In genomic region chr12:132019891-132020290, GRCh38 we compare ENCODE assay signal across 29 cellular contexts.
"Had no signal": no experiment of that assay in that cellular context is flagged by ENCODE, and none has a peak within 500 bp of the region (broad histone marks: within the 10 kb centered on the region; RNA-seq: fewer than 3 reads in every experiment).

No MANE protein-coding gene starts in this region.

- H3K27ac ChIP-seq: brain microvascular endothelial cell, coronary artery, dorsolateral prefrontal cortex, esophagus muscularis mucosa, foreskin keratinocyte, gastroesophageal sphincter had no signal

- H3K27ac Mint-ChIP-seq: activated CD4-positive, alpha-beta memory T cell treated with anti-CD3 and anti-CD28 coated beads, Interleukin-2, amount 10 ng/mL, durations not matched to agents 7 days and 5 days; activated CD4-positive, alpha-beta T cell treated with anti-CD3 and anti-CD28 coated beads, Interleukin-2, amount 10 ng/mL, durations not matched to agents 7 days and 5 days; activated naive CD4-positive, alpha-beta T cell treated with anti-CD3 and anti-CD28 coated beads for 36 hours; activated naive CD4-positive, alpha-beta T cell treated with anti-CD3 and anti-CD28 coated beads, Interleukin-2, amount 50 U/mL, for 24 hours; activated naive CD8-positive, alpha-beta T cell treated with anti-CD3 and anti-CD28 coated beads for 36 hours; activated T-helper 17 cell treated with anti-CD3 and anti-CD28 coated beads, Interleukin-2, amount 50 U/mL, for 72 hours; dendritic cell treated with granulocyte-macrophage colony-stimulating factor and Interleukin-4, amounts not matched to agents 40 ng/mL and 50 ng/mL, for 4 days; endodermal cell; T-helper 17 cell; T-helper 2 cell treated with Interferon-gamma antibody and Interleukin-4, amounts not matched to agents 5 μg/mL and 100 μg/mL, for 36 hours; WTC11 had no signal

- H3K4me3 ChIP-seq: coronary artery, dorsolateral prefrontal cortex, esophagus muscularis mucosa, gastroesophageal sphincter had no signal

- H3K9me3 ChIP-seq: esophagus muscularis mucosa, gastroesophageal sphincter had no signal

- DNase-seq: activated CD4-positive, alpha-beta memory T cell treated with anti-CD3 and anti-CD28 coated beads, Interleukin-2, amount 10 ng/mL, durations not matched to agents 7 days and 5 days; activated CD4-positive, alpha-beta T cell treated with anti-CD3 and anti-CD28 coated beads for 1 hour; activated CD4-positive, alpha-beta T cell treated with anti-CD3 and anti-CD28 coated beads for 4 hours; activated CD4-positive, alpha-beta T cell treated with anti-CD3 and anti-CD28 coated beads, Interleukin-2, amount 10 ng/mL, durations not matched to agents 7 days and 5 days; activated CD4-positive, alpha-beta T cell treated with anti-CD3 and anti-CD28 coated beads, Interleukin-2, amount 50 U/mL, for 4 hours; activated CD8-positive, alpha-beta memory T cell treated with anti-CD3 and anti-CD28 coated beads for 24 hours; activated naive CD4-positive, alpha-beta T cell treated with anti-CD3 and anti-CD28 coated beads for 36 hours; activated naive CD8-positive, alpha-beta T cell treated with anti-CD3 and anti-CD28 coated beads for 36 hours; activated T-cell treated with anti-CD3 and anti-CD28 coated beads, Interleukin-2, amount 50 U/mL, for 4 hours; amniotic stem cell; anterior cingulate cortex; brain microvascular endothelial cell; effector memory CD4-positive, alpha-beta T cell; endodermal cell; erythroblast; foreskin keratinocyte; T-helper 1 cell; T-helper 17 cell; T1000 had no signal

- H3K4me1 Mint-ChIP-seq: activated CD4-positive, alpha-beta memory T cell treated with anti-CD3 and anti-CD28 coated beads, Interleukin-2, amount 10 ng/mL, durations not matched to agents 7 days and 5 days; activated CD4-positive, alpha-beta T cell treated with anti-CD3 and anti-CD28 coated beads, Interleukin-2, amount 10 ng/mL, durations not matched to agents 7 days and 5 days; activated naive CD4-positive, alpha-beta T cell treated with anti-CD3 and anti-CD28 coated beads, Interleukin-2, amount 50 U/mL, for 24 hours; activated naive CD8-positive, alpha-beta T cell treated with anti-CD3 and anti-CD28 coated beads for 36 hours; activated T-helper 17 cell treated with anti-CD3 and anti-CD28 coated beads, Interleukin-2, amount 50 U/mL, for 72 hours; central memory CD8-positive, alpha-beta T cell; endodermal cell; WTC11 had no signal

- H3K4me3 Mint-ChIP-seq: activated CD4-positive, alpha-beta memory T cell treated with anti-CD3 and anti-CD28 coated beads, Interleukin-2, amount 10 ng/mL, durations not matched to agents 7 days and 5 days; activated CD4-positive, alpha-beta T cell treated with anti-CD3 and anti-CD28 coated beads, Interleukin-2, amount 10 ng/mL, durations not matched to agents 7 days and 5 days; activated naive CD4-positive, alpha-beta T cell treated with anti-CD3 and anti-CD28 coated beads for 36 hours; activated naive CD4-positive, alpha-beta T cell treated with anti-CD3 and anti-CD28 coated beads, Interleukin-2, amount 50 U/mL, for 24 hours; activated naive CD8-positive, alpha-beta T cell treated with anti-CD3 and anti-CD28 coated beads for 36 hours; activated T-cell treated with anti-CD3 and anti-CD28 coated beads, Interleukin-2, amount 50 U/mL, for 4 hours; activated T-helper 17 cell treated with anti-CD3 and anti-CD28 coated beads, Interleukin-2, amount 50 U/mL, for 72 hours; central memory CD8-positive, alpha-beta T cell; dendritic cell treated with granulocyte-macrophage colony-stimulating factor and Interleukin-4, amounts not matched to agents 40 ng/mL and 50 ng/mL, for 4 days; endodermal cell; T-helper 17 cell; T-helper 2 cell treated with Interferon-gamma antibody and Interleukin-4, amounts not matched to agents 5 μg/mL and 100 μg/mL, for 36 hours; WTC11 had no signal

- H3K4me1 ChIP-seq: esophagus muscularis mucosa, foreskin keratinocyte, gastroesophageal sphincter had no signal

- H3K9me3 Mint-ChIP-seq: activated CD4-positive, alpha-beta memory T cell treated with anti-CD3 and anti-CD28 coated beads, Interleukin-2, amount 10 ng/mL, durations not matched to agents 7 days and 5 days; activated CD4-positive, alpha-beta T cell treated with anti-CD3 and anti-CD28 coated beads, Interleukin-2, amount 10 ng/mL, durations not matched to agents 7 days and 5 days; activated naive CD4-positive, alpha-beta T cell treated with anti-CD3 and anti-CD28 coated beads for 36 hours; activated naive CD4-positive, alpha-beta T cell treated with anti-CD3 and anti-CD28 coated beads, Interleukin-2, amount 50 U/mL, for 24 hours; activated naive CD8-positive, alpha-beta T cell treated with anti-CD3 and anti-CD28 coated beads for 36 hours; activated T-cell treated with anti-CD3 and anti-CD28 coated beads, Interleukin-2, amount 50 U/mL, for 4 hours; activated T-helper 17 cell treated with anti-CD3 and anti-CD28 coated beads, Interleukin-2, amount 50 U/mL, for 72 hours; central memory CD8-positive, alpha-beta T cell; dendritic cell treated with granulocyte-macrophage colony-stimulating factor and Interleukin-4, amounts not matched to agents 40 ng/mL and 50 ng/mL, for 4 days; endodermal cell; T-helper 2 cell treated with Interferon-gamma antibody and Interleukin-4, amounts not matched to agents 5 μg/mL and 100 μg/mL, for 36 hours; WTC11 had no signal

- ATAC-seq: activated T-cell treated with anti-CD3 and anti-CD28 coated beads, Interleukin-2, amount 50 U/mL, for 4 hours; activated T-helper 17 cell treated with anti-CD3 and anti-CD28 coated beads, Interleukin-2, amount 50 U/mL, for 72 hours; foreskin keratinocyte; gastroesophageal sphincter; T-helper 17 cell; WTC11 had no signal

- H3K27me3 ChIP-seq: brain microvascular endothelial cell, dorsolateral prefrontal cortex, esophagus muscularis mucosa, foreskin keratinocyte, gastroesophageal sphincter had no signal

- H3K27me3 Mint-ChIP-seq: activated CD4-positive, alpha-beta memory T cell treated with anti-CD3 and anti-CD28 coated beads, Interleukin-2, amount 10 ng/mL, durations not matched to agents 7 days and 5 days; activated CD4-positive, alpha-beta T cell treated with anti-CD3 and anti-CD28 coated beads, Interleukin-2, amount 10 ng/mL, durations not matched to agents 7 days and 5 days; activated naive CD4-positive, alpha-beta T cell treated with anti-CD3 and anti-CD28 coated beads, Interleukin-2, amount 50 U/mL, for 24 hours; activated naive CD8-positive, alpha-beta T cell treated with anti-CD3 and anti-CD28 coated beads for 36 hours; activated T-helper 17 cell treated with anti-CD3 and anti-CD28 coated beads, Interleukin-2, amount 50 U/mL, for 72 hours; central memory CD8-positive, alpha-beta T cell; dendritic cell treated with granulocyte-macrophage colony-stimulating factor and Interleukin-4, amounts not matched to agents 40 ng/mL and 50 ng/mL, for 4 days; T-helper 17 cell had no signal
